ENCODE assay signal across 1 cellular context in genomic region chr3:8868996-8869395, GRCh38.
TF ChIP-seq lines count a peak whose summit lies in the region.

No MANE protein-coding gene starts in this region.

TF ChIP-seq in IMR-90, 13 proteins besides CTCF, POLR2A, EP300 and RAD21:
- no peak for TF ChIP-seq NFE2L2 (IDR thresholded peaks at IDR 0.05; ENCODE audit: low read depth, low read length)
- no peak for TF ChIP-seq CEBPB (IDR thresholded peaks at IDR 0.05; ENCODE audit: low read depth, low read length)
- TF ChIP-seq, protein P1, sequence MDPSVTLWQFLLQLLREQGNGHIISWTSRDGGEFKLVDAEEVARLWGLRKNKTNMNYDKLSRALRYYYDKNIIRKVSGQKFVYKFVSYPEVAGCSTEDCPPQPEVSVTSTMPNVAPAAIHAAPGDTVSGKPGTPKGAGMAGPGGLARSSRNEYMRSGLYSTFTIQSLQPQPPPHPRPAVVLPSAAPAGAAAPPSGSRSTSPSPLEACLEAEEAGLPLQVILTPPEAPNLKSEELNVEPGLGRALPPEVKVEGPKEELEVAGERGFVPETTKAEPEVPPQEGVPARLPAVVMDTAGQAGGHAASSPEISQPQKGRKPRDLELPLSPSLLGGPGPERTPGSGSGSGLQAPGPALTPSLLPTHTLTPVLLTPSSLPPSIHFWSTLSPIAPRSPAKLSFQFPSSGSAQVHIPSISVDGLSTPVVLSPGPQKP (IDR thresholded peaks at IDR 0.05; ENCODE audit: borderline replicate concordance, low read depth, low read length), result no peak
- TF ChIP-seq RCOR1 (IDR thresholded peaks at IDR 0.05; ENCODE audit: insufficient replicate concordance, low read length), result no peak
- no peak for TF ChIP-seq FOS (IDR thresholded peaks at IDR 0.05; ENCODE audit: low read depth, low read length)
- no peak for TF ChIP-seq USF2 (IDR thresholded peaks at IDR 0.05; ENCODE audit: low read depth, low read length)
- no peak for TF ChIP-seq RFX5 (IDR thresholded peaks at IDR 0.05; ENCODE audit: low read depth, low read length)
- no peak for TF ChIP-seq BHLHE40 (IDR thresholded peaks at IDR 0.05; ENCODE audit: low read depth, low read length)
- no peak for TF ChIP-seq MXI1 (IDR thresholded peaks at IDR 0.05; ENCODE audit: borderline replicate concordance, low read depth, low read length)
TF ChIP-seq in IMR-90: peak in this region for 0.
